In the genomic region with DNA sequence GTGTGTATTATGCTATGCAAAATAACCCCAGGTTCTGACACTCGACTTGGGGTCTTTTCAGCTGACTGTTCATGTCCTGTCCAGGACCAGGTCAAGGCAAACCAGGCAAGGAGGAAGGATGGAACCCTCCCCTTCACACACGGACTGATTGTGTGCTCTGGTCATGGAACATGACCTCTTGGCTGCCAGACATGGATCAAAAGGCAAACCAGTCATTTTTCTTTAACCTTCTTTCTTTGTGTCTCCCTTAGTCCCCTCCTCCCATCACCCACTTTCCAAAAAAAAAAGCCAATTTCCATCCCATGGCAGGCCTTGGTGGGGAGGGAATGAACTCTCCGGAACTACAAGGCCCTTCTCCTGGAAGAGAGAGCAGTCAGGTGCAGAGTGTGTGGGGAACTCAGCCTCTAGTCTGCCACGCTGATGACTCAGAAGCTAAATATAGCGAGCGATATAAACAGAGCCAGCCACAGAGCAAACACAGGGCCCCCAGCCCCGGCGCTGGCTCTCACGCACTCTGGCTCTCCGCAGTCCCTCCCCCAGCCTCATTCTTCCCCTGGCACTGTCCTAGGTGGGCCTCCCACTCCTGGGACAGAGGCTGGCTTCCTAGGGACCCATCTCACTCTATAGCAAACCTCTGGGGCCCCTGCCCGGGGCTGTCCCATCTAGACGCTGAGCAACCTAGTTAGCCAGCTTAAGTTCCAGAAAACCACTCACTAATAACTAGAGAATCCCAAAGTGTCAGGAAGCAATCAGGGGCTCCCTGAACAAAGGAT, we compare ENCODE assay signal across 8 cellular contexts. TPM values are rescaled to one million over a fixed set of nuclear protein-coding genes. Genes with fewer than 3 reads are reported as not detected.
A peak's percentile ranks its signal among the peaks of the same experiment; 100 is the strongest.
DNase-seq lines count a peak whose midpoint lies in the region; ATAC-seq and TF ChIP-seq lines count a peak whose summit lies in the region.

No MANE protein-coding gene starts in this region.

- no peaks in the 10 kb centered on the region for H3K9me3 Mint-ChIP-seq in Calu3 (ENCODE audit: low read depth, unreplicated experiment)
- no peaks in the 10 kb centered on the region for H3K9me3 Mint-ChIP-seq in naive thymus-derived CD4-positive, alpha-beta T cell
- H3K9me3 Mint-ChIP-seq in stimulated activated naive CD8-positive, alpha-beta T cell treated with anti-CD3 and anti-CD28 coated beads, Interleukin-15, amount 100 ng/mL, for 72 hours: no peaks in the 10 kb centered on the region

- POLR2A ChIA-PET in naive thymus-derived CD4-positive, alpha-beta T cell (lab: Charles Lee): interaction anchor here (0.6 to 2.1 kb wide), 7 partner anchors 8 to 57 kb away, joined by 3 to 11 read pairs (median 3); partner anchors contain the start of gene BMF

- TF ChIP-seq POLR2A in erythroblast (IDR thresholded peaks at IDR 0.05; ENCODE audit: low read length): peak; percentile 49

- H3K4me3 ChIP-seq in naive thymus-derived CD4-positive, alpha-beta T cell (ENCODE audit: low read length): no peak overlapping the region

- peak overlapping the region; percentile 69 for H3K27ac Mint-ChIP-seq in Calu3 (ENCODE audit: unreplicated experiment)
- H3K27ac Mint-ChIP-seq in naive thymus-derived CD4-positive, alpha-beta T cell: peak overlapping the region; percentile 28 to 97 (median 81)
- H3K27ac Mint-ChIP-seq in stimulated activated naive CD8-positive, alpha-beta T cell treated with anti-CD3 and anti-CD28 coated beads, Interleukin-15, amount 100 ng/mL, for 72 hours: peak overlapping the region; percentile 95 to 100

- peak overlapping the region; percentile 14 for H3K27ac ChIP-seq in naive thymus-derived CD4-positive, alpha-beta T cell (ENCODE audit: low read depth, low read length)

- H3K4me1 ChIP-seq in naive thymus-derived CD4-positive, alpha-beta T cell (ENCODE audit: control insufficient read depth in 2 of 2, insufficient read depth in 2 of 2, low read length in 2 of 2): peaks cover 35 to 37% of the 10 kb centered on the region in 2 donors

- CTCF ChIA-PET in Calu3 (lab: Charles Lee): interaction anchor here (0.6 to 1.3 kb wide), 3 partner anchors 9 to 51 kb away, joined by 3 to 7 read pairs (median 3); no protein-coding TSS in a partner anchor
- CTCF ChIA-PET in naive thymus-derived CD4-positive, alpha-beta T cell (lab: Charles Lee): interaction anchor here (0.8 to 1.4 kb wide), 4 partner anchors 9 to 53 kb away, joined by 3 read pairs; no protein-coding TSS in a partner anchor

- peaks cover 26% of the 10 kb centered on the region for H3K4me1 Mint-ChIP-seq in Calu3 (ENCODE audit: low read depth, unreplicated experiment)
- peaks cover 33 to 86% (median 56%) of the 10 kb centered on the region in 7 donors for H3K4me1 Mint-ChIP-seq in naive thymus-derived CD4-positive, alpha-beta T cell
- peaks cover 91% of the 10 kb centered on the region for H3K4me1 Mint-ChIP-seq in stimulated activated naive CD8-positive, alpha-beta T cell treated with anti-CD3 and anti-CD28 coated beads, Interleukin-15, amount 100 ng/mL, for 72 hours

- intact Hi-C loops in Calu3 (cut with micrococcal nuclease; ENCODE audit: unreplicated experiment): no loop called here
- intact Hi-C loops in naive thymus-derived CD4-positive, alpha-beta T cell (cut with micrococcal nuclease): loop anchor here (1.0 to 2.0 kb wide), 6 partner anchors 10 to 50 kb away; partner anchors contain the start of gene BMF (in 1 of the 2)

- peak; percentile 77 for ATAC-seq in GM21390 (IDR thresholded peaks at IDR 0.05; ENCODE audit: unreplicated experiment)
- ATAC-seq in naive thymus-derived CD4-positive, alpha-beta T cell: peak; percentile 90
- peak; percentile 99 for ATAC-seq in stimulated activated naive CD8-positive, alpha-beta T cell treated with anti-CD3 and anti-CD28 coated beads, Interleukin-15, amount 100 ng/mL, for 72 hours

- no peaks in the 10 kb centered on the region for H3K27me3 ChIP-seq in naive thymus-derived CD4-positive, alpha-beta T cell (ENCODE audit: control insufficient read depth in 2 of 2, insufficient read depth in 2 of 2, low read length in 2 of 2)

- no peaks in the 10 kb centered on the region for H3K9me3 ChIP-seq in naive thymus-derived CD4-positive, alpha-beta T cell (ENCODE audit: control insufficient read depth in 2 of 3, low read length in 3 of 3)

- no peak for TF ChIP-seq CTCF in Calu3 (IDR thresholded peaks at IDR 0.05; ENCODE audit: unreplicated experiment)

- H3K36me3 Mint-ChIP-seq in Calu3 (ENCODE audit: insufficient read depth, unreplicated experiment): peaks cover 9% of the 10 kb centered on the region
- H3K36me3 Mint-ChIP-seq in naive thymus-derived CD4-positive, alpha-beta T cell: peaks cover 0 to 30% (median 0%) of the 10 kb centered on the region in 5 donors

- peak; percentile 76 for DNase-seq in Calu3
- peak; percentile 79 for DNase-seq in HS-27A (ENCODE audit: low read depth)
- DNase-seq in NOMO-1 (lab: John Stamatoyannopoulos, UW; ENCODE audit: unreplicated experiment in 2 of 2): peak; percentile 82 to 86
- peak; percentile 79 for DNase-seq in activated CD8-positive, alpha-beta memory T cell treated with anti-CD3 and anti-CD28 coated beads, Interleukin-2, amount 50 U/mL, for 48 hours
- peak; percentile 56 to 87 for DNase-seq in erythroblast (lab: John Stamatoyannopoulos, UW)
- peak in 5 of 9 donors; percentile 20 to 76 (median 48) for DNase-seq in naive thymus-derived CD4-positive, alpha-beta T cell
- peak; percentile 77 to 81 for DNase-seq in stimulated activated naive CD8-positive, alpha-beta T cell treated with anti-CD3 and anti-CD28 coated beads, Interleukin-15, amount 100 ng/mL, for 72 hours

- H3K27me3 Mint-ChIP-seq in Calu3 (ENCODE audit: unreplicated experiment): no peaks in the 10 kb centered on the region
- peaks cover 0 to 1% (median 0%) of the 10 kb centered on the region in 5 donors for H3K27me3 Mint-ChIP-seq in naive thymus-derived CD4-positive, alpha-beta T cell
- H3K27me3 Mint-ChIP-seq in stimulated activated naive CD8-positive, alpha-beta T cell treated with anti-CD3 and anti-CD28 coated beads, Interleukin-15, amount 100 ng/mL, for 72 hours: no peaks in the 10 kb centered on the region

- H3K4me3 Mint-ChIP-seq in Calu3 (ENCODE audit: low read depth, unreplicated experiment): no peak overlapping the region
- H3K4me3 Mint-ChIP-seq in naive thymus-derived CD4-positive, alpha-beta T cell: peak overlapping the region; percentile 55 to 86 (median 66)
- H3K4me3 Mint-ChIP-seq in stimulated activated naive CD8-positive, alpha-beta T cell treated with anti-CD3 and anti-CD28 coated beads, Interleukin-15, amount 100 ng/mL, for 72 hours: peak overlapping the region; percentile 78 to 82

- no TSS peak for BruUV-seq in Calu3 (replicated peaks; lab: Mats Ljungman, UMichigan)

- no peaks in the 10 kb centered on the region for H3K36me3 ChIP-seq in naive thymus-derived CD4-positive, alpha-beta T cell (ENCODE audit: control insufficient read depth in 2 of 3, insufficient read depth in 3 of 3, low read length in 3 of 3)

RNA-seq across cellular contexts. Expression of gene BMF, which starts 10.0 kb away (rescaled TPM):
- total RNA-seq in Calu3 (2022): 7.9 and 11.5 TPM in 2 replicates
- total RNA-seq in naive thymus-derived CD4-positive, alpha-beta T cell: 10 to 100 TPM in 4 of 5 experiments, 1 to 10 TPM in 1; 7.7 to 31.1 (median 19.6) TPM
- 1 to 10 TPM; 1.5 to 2.9 TPM for polyA plus RNA-seq in naive thymus-derived CD4-positive, alpha-beta T cell

RNA-seq across cellular contexts. Expression of gene SRP14, which starts 59.7 kb away (rescaled TPM):
- total RNA-seq in Calu3 (2022): 96.5 and 113 TPM in 2 replicates
- total RNA-seq in naive thymus-derived CD4-positive, alpha-beta T cell: 100 to 1,000 TPM in 4 of 5 experiments, 10 to 100 TPM in 1; 92.1 to 157 (median 111) TPM
- 100 to 1,000 TPM; 787 to 963 TPM for polyA plus RNA-seq in naive thymus-derived CD4-positive, alpha-beta T cell
